Comparison of ENCODE assay signal across 2 cellular contexts in genomic region chr22:23913306-23913660, GRCh38.
TF ChIP-seq lines count a peak whose summit lies in the region.

No MANE protein-coding gene starts in this region.

TF ChIP-seq in HEK293, 187 proteins besides CTCF, POLR2A, EP300 and RAD21:
- TF ChIP-seq PRDM1 (tag by site-specific recombination; IDR thresholded peaks at IDR 0.05) (peak; percentile 64; the same call in 1 of the 2 replicates), TRIM28 (IDR thresholded peaks at IDR 0.05; ENCODE audit: borderline replicate concordance, low read length) (no peak), SCRT1 (tag by site-specific recombination; IDR thresholded peaks at IDR 0.05; ENCODE audit: borderline replicate concordance) (0 out of 2 replicates have a peak, but pooled peaks have one; percentile 23)

TF ChIP-seq in HepG2, 621 proteins besides CTCF, POLR2A, EP300 and RAD21:
- no peak for TF ChIP-seq CEBPB (IDR thresholded peaks at IDR 0.05; ENCODE audit: borderline replicate concordance, low read depth, low read length)
- no peak for TF ChIP-seq TGIF2 (CRISPR knock-in tag; IDR thresholded peaks at IDR 0.05)
- 0 out of 2 replicates have a peak, but pooled peaks have one; percentile 3 for TF ChIP-seq HHEX (CRISPR knock-in tag; IDR thresholded peaks at IDR 0.05)
- no peak for TF ChIP-seq ZNF883 (CRISPR knock-in tag; IDR thresholded peaks at IDR 0.05; ENCODE audit: not compliant biosample characterization)
- 0 out of 2 replicates have a peak, but pooled peaks have one; percentile 63 for TF ChIP-seq PLSCR1 (CRISPR knock-in tag; IDR thresholded peaks at IDR 0.05; ENCODE audit: borderline replicate concordance)
- no peak for TF ChIP-seq KMT2A (CRISPR knock-in tag; IDR thresholded peaks at IDR 0.05)
- TF ChIP-seq ZZZ3 (CRISPR knock-in tag; IDR thresholded peaks at IDR 0.05; ENCODE audit: borderline replicate concordance): no peak
- no peak for TF ChIP-seq CREBL2 (CRISPR knock-in tag; IDR thresholded peaks at IDR 0.05; ENCODE audit: borderline replicate concordance)
- TF ChIP-seq DNMT1 (CRISPR knock-in tag; IDR thresholded peaks at IDR 0.05): no peak
- TF ChIP-seq HMGXB4 (CRISPR knock-in tag; IDR thresholded peaks at IDR 0.05; ENCODE audit: borderline replicate concordance in 1 of 2, low read depth in 1 of 2): 0 out of 4 replicates have a peak, but pooled peaks of 1 of the 2 experiments have one; percentile 2
- no peak for TF ChIP-seq ZNF879 (CRISPR knock-in tag; IDR thresholded peaks at IDR 0.05)
- TF ChIP-seq ZNF343 (CRISPR knock-in tag; IDR thresholded peaks at IDR 0.05): no peak
- no peak for TF ChIP-seq ZBTB38 (CRISPR knock-in tag; IDR thresholded peaks at IDR 0.05)
